ENCODE assay signal across 7 cellular contexts in genomic region chr7:92527300-92528187, GRCh38. TPM values are rescaled to one million over a fixed set of nuclear protein-coding genes. Genes with fewer than 3 reads are reported as not detected.
A peak's percentile ranks its signal among the peaks of the same experiment; 100 is the strongest.
DNase-seq lines count a peak whose midpoint lies in the region; ATAC-seq and TF ChIP-seq lines count a peak whose summit lies in the region.

No MANE protein-coding gene starts in this region.

- in situ Hi-C loops in GM13976 (cut with MboI; ENCODE audit: low sequenced_read_pairs, unreplicated experiment): no loop called here

- H3K36me3 ChIP-seq in kidney epithelial cell (ENCODE audit: control insufficient read depth, insufficient read depth, low read length): no peaks in the 10 kb centered on the region

- DNase-seq in GM13976 (ENCODE audit: low spot score) (peak; percentile 61), NCI-H2029 (lab: John Stamatoyannopoulos, UW) (peak; percentile 38), cardiac fibroblast (ENCODE audit: low read depth in 2 of 2) (peak; percentile 48 to 57), kidney epithelial cell (ENCODE audit: low read depth) (no peak)
- peak; percentile 37 to 52 for DNase-seq in stimulated activated CD4-positive, alpha-beta T cell treated with anti-CD3 and anti-CD28 coated beads, Interleukin-15, amount 100 ng/mL, for 48 hours (ENCODE audit: low read depth in 2 of 2)

- H3K27me3 ChIP-seq in kidney epithelial cell (ENCODE audit: control insufficient read depth, insufficient read depth, low read length): no peaks in the 10 kb centered on the region

- no peak for TF ChIP-seq CTCF in GM13976 (IDR thresholded peaks at IDR 0.05; ENCODE audit: borderline replicate concordance, control extremely low read depth, extremely low read depth, insufficient read depth, missing control alignments)
- no peak for TF ChIP-seq CTCF in WI38 (IDR thresholded peaks at IDR 0.05; ENCODE audit: low read depth, low read length)
- TF ChIP-seq CTCF in cardiac fibroblast (IDR thresholded peaks at IDR 0.05; ENCODE audit: low read depth, low read length): peak; percentile 47
- peak; percentile 3 for TF ChIP-seq CTCF in kidney epithelial cell (IDR thresholded peaks at IDR 0.05; ENCODE audit: insufficient read depth, low read length, poor library complexity, severe bottlenecking)

- ATAC-seq in HG02840 (IDR thresholded peaks at IDR 0.05; ENCODE audit: low FRiP score, unreplicated experiment): peak; percentile 21

- H3K4me3 ChIP-seq in WI38 (ENCODE audit: low read depth, low read length) (peak overlapping the region; percentile 95), cardiac fibroblast (replicated peaks in 1 of 2; ENCODE audit: low read depth in 2 of 2, low read length in 2 of 2) (peak overlapping the region; percentile 91 to 96), kidney epithelial cell (ENCODE audit: low read depth, low read length) (peak overlapping the region; percentile 74)

RNA-seq across cellular contexts. Expression of gene PEX1, which starts 0.8 kb away (rescaled TPM):
- total RNA-seq in kidney epithelial cell: 14.7 and 18.3 TPM in 2 replicates

RNA-seq across cellular contexts. Expression of gene RBM48, which starts 1.1 kb away (rescaled TPM):
- total RNA-seq in kidney epithelial cell: 5.8 and 7.7 TPM in 2 replicates

RNA-seq across cellular contexts. Expression of gene ERVW-1, which starts 49.8 kb away (rescaled TPM):
- not detected in 2 replicates for total RNA-seq in kidney epithelial cell

Comparison
In these comparisons a context has a peak if more than half of its experiments do, and no peak if none do; other contexts are left out.
1. CTCF ChIP-seq: peak in cardiac fibroblast (single experiment) and kidney epithelial cell (single experiment); none in GM13976 (single experiment) and WI38 (single experiment).
2. Peak in every context shown above with its lines, with median percentiles within 50 percentile points of each other: H3K4me3 ChIP-seq.